27 cellular contexts compared by ENCODE assay signal in genomic region chr19:28498404-28498976, GRCh38.
"Had no signal": no experiment of that assay in that cellular context is flagged by ENCODE, and none has a peak within 500 bp of the region (broad histone marks: within the 10 kb centered on the region; RNA-seq: fewer than 3 reads in every experiment).

No MANE protein-coding gene starts in this region.

- H3K9me3 ChIP-seq: esophagus squamous epithelium, gastroesophageal sphincter, lower lobe of right lung, mucosa of descending colon, upper lobe of right lung had no signal

- H3K27ac ChIP-seq: esophagus squamous epithelium, gastroesophageal sphincter, lower lobe of right lung, upper lobe of right lung had no signal

- H3K4me2 ChIP-seq: smooth muscle cell had no signal

- DNase-seq: activated gamma-delta T cell treated with Interleukin-2 at 50 U/mL for 16 hours; activated T-cell treated with anti-CD3 and anti-CD28 coated beads, Interleukin-2, amount 50 U/mL, for 1 hour; aorta; cerebellar nuclear complex; cortex of kidney; endodermal cell; esophagus squamous epithelium; head of caudate nucleus; islet precursor cell; lower lobe of right lung; mesendoderm; mucosa of descending colon; posterior cingulate gyrus; stimulated activated CD4-positive, alpha-beta T cell treated with anti-CD3 and anti-CD28 coated beads, Interleukin-15, amount 100 ng/mL, for 24 hours; stimulated activated CD4-positive, alpha-beta T cell treated with anti-CD3 and anti-CD28 coated beads, Interleukin-2, amount 100 ng/mL, for 48 hours; stimulated activated naive CD4-positive, alpha-beta T cell; T-cell; upper lobe of right lung had no signal

- H3K27me3 Mint-ChIP-seq: activated naive CD4-positive, alpha-beta T cell treated with anti-CD3 and anti-CD28 coated beads, Interleukin-2, amount 50 U/mL, for 24 hours; T-cell had no signal

- H3K4me1 ChIP-seq: esophagus squamous epithelium, gastroesophageal sphincter had no signal

- H3K27ac Mint-ChIP-seq: activated naive CD4-positive, alpha-beta T cell treated with anti-CD3 and anti-CD28 coated beads, Interleukin-2, amount 50 U/mL, for 24 hours; endodermal cell; T-cell; T-helper 2 cell treated with Interferon-gamma antibody and Interleukin-4, amounts not matched to agents 5 μg/mL and 100 μg/mL, for 36 hours; WTC11 had no signal

- H3K36me3 ChIP-seq: esophagus squamous epithelium, gastroesophageal sphincter, lower lobe of right lung, upper lobe of right lung had no signal

- H3K36me3 Mint-ChIP-seq: activated naive CD4-positive, alpha-beta T cell treated with anti-CD3 and anti-CD28 coated beads, Interleukin-2, amount 50 U/mL, for 24 hours; T-cell; WTC11 had no signal

- H3K4me3 ChIP-seq: esophagus squamous epithelium, gastroesophageal sphincter, lower lobe of right lung, mucosa of descending colon, smooth muscle cell, upper lobe of right lung had no signal

- H3K27me3 ChIP-seq: esophagus squamous epithelium, upper lobe of right lung had no signal

- FAIRE-seq: bronchial epithelial cell had no signal

- H3K4me3 Mint-ChIP-seq: activated naive CD4-positive, alpha-beta T cell treated with anti-CD3 and anti-CD28 coated beads, Interleukin-2, amount 50 U/mL, for 24 hours; endodermal cell; neural crest cell; T-cell; T-helper 2 cell treated with Interferon-gamma antibody and Interleukin-4, amounts not matched to agents 5 μg/mL and 100 μg/mL, for 36 hours; WTC11 had no signal

- H3K9me3 Mint-ChIP-seq: activated naive CD4-positive, alpha-beta T cell treated with anti-CD3 and anti-CD28 coated beads, Interleukin-2, amount 50 U/mL, for 24 hours; endodermal cell; neural crest cell; T-cell; T-helper 2 cell treated with Interferon-gamma antibody and Interleukin-4, amounts not matched to agents 5 μg/mL and 100 μg/mL, for 36 hours; WTC11 had no signal

- ATAC-seq: gastroesophageal sphincter, left lobe of liver, lower lobe of right lung, mucosa of descending colon, sciatic nerve, T-cell, upper lobe of right lung, WTC11 had no signal
